Comparison of ENCODE assay signal across 8 cellular contexts in genomic region chr16:58494981-58495860, GRCh38. TPM values are rescaled to one million over a fixed set of nuclear protein-coding genes. Genes with fewer than 3 reads are reported as not detected.
DNase-seq lines count a peak whose midpoint lies in the region; ATAC-seq and TF ChIP-seq lines count a peak whose summit lies in the region.

No MANE protein-coding gene starts in this region.

- no peaks in the 10 kb centered on the region for H3K9me3 Mint-ChIP-seq in activated CD4-positive, alpha-beta memory T cell treated with anti-CD3 and anti-CD28 coated beads, Interleukin-2, amount 10 ng/mL, durations not matched to agents 7 days and 5 days

- no peaks in the 10 kb centered on the region for H4K20me1 ChIP-seq in BLaER1

- POLR2A ChIA-PET in activated CD4-positive, alpha-beta memory T cell treated with anti-CD3 and anti-CD28 coated beads, Interleukin-2, amount 10 ng/mL, durations not matched to agents 7 days and 5 days (lab: Charles Lee) = interaction anchor here (1.3 kb wide), 1 partner anchor 102 kb away, joined by 3 read pairs; no protein-coding TSS in a partner anchor

- TF ChIP-seq POLR2A in erythroblast (IDR thresholded peaks at IDR 0.05; ENCODE audit: low read length) = no peak

- H3K4me3 ChIP-seq in BLaER1 (no peak overlapping the region), stomach smooth muscle (ENCODE audit: low read length in 2 of 2) (peak overlapping the region in 1 of 2 donors; percentile 22)

- H3K36me3 Mint-ChIP-seq in activated CD4-positive, alpha-beta memory T cell treated with anti-CD3 and anti-CD28 coated beads, Interleukin-2, amount 10 ng/mL, durations not matched to agents 7 days and 5 days (ENCODE audit: low read depth) = no peaks in the 10 kb centered on the region

- H3K9ac ChIP-seq in BLaER1 (no peak overlapping the region), stomach smooth muscle (ENCODE audit: low read length in 2 of 2) (no peak overlapping the region)

- H3K27ac Mint-ChIP-seq in activated CD4-positive, alpha-beta memory T cell treated with anti-CD3 and anti-CD28 coated beads, Interleukin-2, amount 10 ng/mL, durations not matched to agents 7 days and 5 days = no peak overlapping the region

- no peak overlapping the region for H3K4me3 Mint-ChIP-seq in activated CD4-positive, alpha-beta memory T cell treated with anti-CD3 and anti-CD28 coated beads, Interleukin-2, amount 10 ng/mL, durations not matched to agents 7 days and 5 days

- peak; percentile 70 for DNase-seq in GM19240 (ENCODE audit: insufficient read length, low spot score)
- DNase-seq in NCI-H526 treated with DMSO at 0.1 percent for 48 hours (lab: John Stamatoyannopoulos, UW) = peak; percentile 44
- peak; percentile 72 for DNase-seq in activated CD4-positive, alpha-beta memory T cell treated with anti-CD3 and anti-CD28 coated beads, Interleukin-2, amount 10 ng/mL, durations not matched to agents 7 days and 5 days
- DNase-seq in erythroblast (lab: John Stamatoyannopoulos, UW) = peak; percentile 89 to 91
- peak; percentile 58 for DNase-seq in mucosa of gallbladder (ENCODE audit: low spot score)

- H3K4me1 ChIP-seq in BLaER1 (peaks cover 63% of the 10 kb centered on the region), stomach smooth muscle (ENCODE audit: control insufficient read depth, insufficient read depth, low read length) (peaks cover 6% of the 10 kb centered on the region)

- peak overlapping the region; percentile 81 for H3K4me2 ChIP-seq in BLaER1

- peaks cover 8% of the 10 kb centered on the region for H3K27me3 ChIP-seq in BLaER1
- peaks cover 0 to 3% of the 10 kb centered on the region in 2 donors for H3K27me3 ChIP-seq in stomach smooth muscle (ENCODE audit: control insufficient read depth in 1 of 2, insufficient read depth in 2 of 2, low read length in 2 of 2)

- peaks cover 4% of the 10 kb centered on the region for H3K27me3 Mint-ChIP-seq in activated CD4-positive, alpha-beta memory T cell treated with anti-CD3 and anti-CD28 coated beads, Interleukin-2, amount 10 ng/mL, durations not matched to agents 7 days and 5 days

- H3K9me3 ChIP-seq in BLaER1 = no peaks in the 10 kb centered on the region
- H3K9me3 ChIP-seq in stomach smooth muscle (ENCODE audit: control insufficient read depth in 2 of 2, low read length in 2 of 2) = no peaks in the 10 kb centered on the region

- no peaks in the 10 kb centered on the region for H3K36me3 ChIP-seq in BLaER1
- no peaks in the 10 kb centered on the region for H3K36me3 ChIP-seq in stomach smooth muscle (ENCODE audit: control insufficient read depth in 2 of 2, insufficient read depth in 2 of 2, low read length in 2 of 2)

- H3K4me1 Mint-ChIP-seq in activated CD4-positive, alpha-beta memory T cell treated with anti-CD3 and anti-CD28 coated beads, Interleukin-2, amount 10 ng/mL, durations not matched to agents 7 days and 5 days = peaks cover 16% of the 10 kb centered on the region

- H3K27ac ChIP-seq in BLaER1 (no peak overlapping the region), stomach smooth muscle (ENCODE audit: low read length) (peak overlapping the region; percentile 37)

- CTCF ChIA-PET in activated CD4-positive, alpha-beta memory T cell treated with anti-CD3 and anti-CD28 coated beads, Interleukin-2, amount 10 ng/mL, durations not matched to agents 7 days and 5 days (lab: Charles Lee) = interaction anchor here (0.7 to 1.3 kb wide), 5 partner anchors 9 to 261 kb away, joined by 4 to 10 read pairs (median 5); partner anchors contain the start of gene GINS3

- ATAC-seq in HG03558 (IDR thresholded peaks at IDR 0.05; ENCODE audit: extremely low read depth, unreplicated experiment) = peak; percentile 72

RNA-seq across cellular contexts. Expression of gene NDRG4, which starts 4.7 kb away (rescaled TPM):
- 1 to 10 TPM in 1 of 2 experiments, under 1 TPM in 1; 0.83 to 1.2 TPM for total RNA-seq in activated CD4-positive, alpha-beta memory T cell treated with anti-CD3 and anti-CD28 coated beads, Interleukin-2, amount 10 ng/mL, durations not matched to agents 7 days and 5 days
- total RNA-seq in mucosa of gallbladder = 5.6 TPM

RNA-seq across cellular contexts. Expression of gene SETD6, which starts 20.1 kb away (rescaled TPM):
- 1 to 10 TPM; 8.9 to 9.2 TPM for total RNA-seq in activated CD4-positive, alpha-beta memory T cell treated with anti-CD3 and anti-CD28 coated beads, Interleukin-2, amount 10 ng/mL, durations not matched to agents 7 days and 5 days
- 24.3 TPM for total RNA-seq in mucosa of gallbladder
